Comparison of ENCODE assay signal across 1 cellular context in the genomic region with DNA sequence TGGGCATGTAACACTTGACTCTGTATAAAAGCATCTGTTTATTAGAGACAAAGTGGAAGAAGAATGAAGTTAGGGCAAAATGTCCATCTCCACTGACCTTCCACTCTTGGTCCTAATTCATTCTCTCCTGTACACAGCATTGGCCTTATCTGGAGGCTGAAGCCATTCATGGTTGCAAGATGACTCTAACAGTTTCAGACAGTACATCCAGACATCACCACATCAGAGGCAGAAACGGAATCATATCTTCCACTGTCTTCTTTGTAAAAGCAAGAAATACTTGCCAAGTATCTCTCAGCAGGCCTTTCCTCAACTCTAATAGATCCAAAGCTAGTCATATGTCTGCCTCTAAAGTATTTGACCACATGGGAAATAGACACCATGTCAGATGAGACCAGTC.
TF ChIP-seq lines count a peak whose summit lies in the region.

No MANE protein-coding gene starts in this region.

TF ChIP-seq in IMR-90, 13 proteins besides CTCF, POLR2A, EP300 and RAD21:
- TF ChIP-seq RCOR1 (IDR thresholded peaks at IDR 0.05; ENCODE audit: insufficient replicate concordance, low read length) (no peak), MAZ (IDR thresholded peaks at IDR 0.05; ENCODE audit: borderline replicate concordance, low read depth, low read length) (no peak), CHD1 (IDR thresholded peaks at IDR 0.05; ENCODE audit: low read depth, low read length) (no peak), FOS (IDR thresholded peaks at IDR 0.05; ENCODE audit: low read depth, low read length) (no peak), NFE2L2 (IDR thresholded peaks at IDR 0.05; ENCODE audit: low read depth, low read length) (no peak), USF2 (IDR thresholded peaks at IDR 0.05; ENCODE audit: low read depth, low read length) (no peak)
